Comparison of ENCODE assay signal across 8 cellular contexts in the genomic region with DNA sequence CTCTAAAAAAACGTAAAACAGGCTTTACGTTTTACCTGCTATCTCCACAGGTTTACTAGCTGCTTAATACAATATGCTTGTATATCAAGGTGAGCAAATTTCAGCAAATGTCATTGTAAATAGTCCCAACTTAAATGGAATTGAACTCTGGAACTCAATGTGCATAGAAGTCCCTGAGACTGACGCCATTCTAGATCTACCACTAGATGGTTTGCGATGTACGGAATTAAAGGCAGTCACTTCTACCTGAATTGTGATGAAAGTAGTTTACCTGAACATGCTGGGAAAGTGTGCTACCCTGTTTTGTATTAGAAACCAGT. TPM values are rescaled to one million over a fixed set of nuclear protein-coding genes. Genes with fewer than 3 reads are reported as not detected.
DNase-seq lines count a peak whose midpoint lies in the region; ATAC-seq and TF ChIP-seq lines count a peak whose summit lies in the region.

No MANE protein-coding gene starts in this region.

- H3K27ac Mint-ChIP-seq in activated CD8-positive, alpha-beta memory T cell treated with anti-CD3 and anti-CD28 coated beads, Interleukin-2, amount 10 ng/mL, durations not matched to agents 7 days and 5 days: no peak overlapping the region
- H3K27ac Mint-ChIP-seq in osteocyte (ENCODE audit: unreplicated experiment): peak overlapping the region; percentile 99

- H3K36me3 ChIP-seq in SK-N-MC (ENCODE audit: insufficient read depth, low read length) (0 out of 2 replicates have a peak, but pooled peaks cover under 1% of the 10 kb centered on the region), esophagus muscularis mucosa (no peaks in the 10 kb centered on the region)

- peaks cover 34% of the 10 kb centered on the region for H3K4me1 Mint-ChIP-seq in activated CD8-positive, alpha-beta memory T cell treated with anti-CD3 and anti-CD28 coated beads, Interleukin-2, amount 10 ng/mL, durations not matched to agents 7 days and 5 days
- peaks cover 29% of the 10 kb centered on the region for H3K4me1 Mint-ChIP-seq in osteocyte (ENCODE audit: unreplicated experiment)

- peaks cover 23 to 38% (median 36%) of the 10 kb centered on the region in 4 donors for H3K4me1 ChIP-seq in esophagus muscularis mucosa

- no peak for DNase-seq in activated CD8-positive, alpha-beta memory T cell treated with anti-CD3 and anti-CD28 coated beads, Interleukin-2, amount 10 ng/mL, durations not matched to agents 7 days and 5 days
- DNase-seq in activated CD8-positive, alpha-beta memory T cell treated with anti-CD3 and anti-CD28 coated beads, Interleukin-2, amount 50 U/mL, for 4 hours: no peak
- DNase-seq in SK-N-MC (ENCODE audit: low read depth, low spot score) (no peak), esophagus muscularis mucosa (ENCODE audit: extremely low spot score) (no peak), osteocyte (ENCODE audit: extremely low spot score, unreplicated experiment) (no peak), GM19238 (ENCODE audit: insufficient read length, low spot score) (no peak)

- H3K4me3 Mint-ChIP-seq in activated CD8-positive, alpha-beta memory T cell treated with anti-CD3 and anti-CD28 coated beads, Interleukin-2, amount 10 ng/mL, durations not matched to agents 7 days and 5 days: peak overlapping the region; percentile 94
- H3K4me3 Mint-ChIP-seq in osteocyte (ENCODE audit: unreplicated experiment): peak overlapping the region; percentile 98

- H3K4me3 ChIP-seq in SK-N-MC (peak overlapping the region; percentile 94), esophagus muscularis mucosa (peak overlapping the region; percentile 67 to 97 (median 84))

- no peaks in the 10 kb centered on the region for H3K27me3 ChIP-seq in esophagus muscularis mucosa

- ATAC-seq in activated CD8-positive, alpha-beta memory T cell treated with anti-CD3 and anti-CD28 coated beads, Interleukin-2, amount 10 ng/mL, durations not matched to agents 7 days and 5 days: no peak
- no peak for ATAC-seq in GM19035 (IDR thresholded peaks at IDR 0.05; ENCODE audit: unreplicated experiment)
- ATAC-seq in HG03280 (IDR thresholded peaks at IDR 0.05; ENCODE audit: unreplicated experiment): no peak

- H3K27ac ChIP-seq in SK-N-MC (no peak overlapping the region), esophagus muscularis mucosa (replicated peaks in 1 of 4) (peak overlapping the region; percentile 91 to 97 (median 95))

- WGBS in esophagus muscularis mucosa: 44% methylated on average over 5 of the region's 5 CpGs

- H3K36me3 Mint-ChIP-seq in activated CD8-positive, alpha-beta memory T cell treated with anti-CD3 and anti-CD28 coated beads, Interleukin-2, amount 10 ng/mL, durations not matched to agents 7 days and 5 days: peaks cover 5% of the 10 kb centered on the region
- H3K36me3 Mint-ChIP-seq in osteocyte (ENCODE audit: unreplicated experiment): peaks cover 4% of the 10 kb centered on the region

- H3K27me3 Mint-ChIP-seq in activated CD8-positive, alpha-beta memory T cell treated with anti-CD3 and anti-CD28 coated beads, Interleukin-2, amount 10 ng/mL, durations not matched to agents 7 days and 5 days: peaks cover 14% of the 10 kb centered on the region
- no peaks in the 10 kb centered on the region for H3K27me3 Mint-ChIP-seq in osteocyte (ENCODE audit: unreplicated experiment)

- peak overlapping the region; percentile 95 for H3K9ac ChIP-seq in SK-N-MC (ENCODE audit: insufficient read length)

- H3K9me3 ChIP-seq in SK-N-MC (ENCODE audit: low read depth, low read length): no peaks in the 10 kb centered on the region
- H3K9me3 ChIP-seq in esophagus muscularis mucosa: no peaks in the 10 kb centered on the region

- CTCF ChIA-PET in activated CD8-positive, alpha-beta memory T cell treated with anti-CD3 and anti-CD28 coated beads, Interleukin-2, amount 10 ng/mL, durations not matched to agents 7 days and 5 days (lab: Charles Lee): interaction anchor here (0.7 to 1.1 kb wide), 3 partner anchors 11 to 179 kb away, joined by 3 to 4 read pairs (median 3); no protein-coding TSS in a partner anchor

- TF ChIP-seq CTCF in esophagus muscularis mucosa (IDR thresholded peaks at IDR 0.05) (no peak), osteocyte (IDR thresholded peaks at IDR 0.05) (no peak)

- no peaks in the 10 kb centered on the region for H3K9me3 Mint-ChIP-seq in activated CD8-positive, alpha-beta memory T cell treated with anti-CD3 and anti-CD28 coated beads, Interleukin-2, amount 10 ng/mL, durations not matched to agents 7 days and 5 days (ENCODE audit: low read depth)
- H3K9me3 Mint-ChIP-seq in osteocyte (ENCODE audit: unreplicated experiment): no peaks in the 10 kb centered on the region

- no peak for TF ChIP-seq POLR2A in esophagus muscularis mucosa (IDR thresholded peaks at IDR 0.05; ENCODE audit: low read depth)

- intact Hi-C loops in esophagus muscularis mucosa (cut with DNase I): no loop called here

- TF ChIP-seq EP300 in esophagus muscularis mucosa (IDR thresholded peaks at IDR 0.05): no peak

RNA-seq across cellular contexts. Expression of a gene that starts 0.8 kb away (rescaled TPM):
- total RNA-seq in activated CD8-positive, alpha-beta memory T cell treated with anti-CD3 and anti-CD28 coated beads, Interleukin-2, amount 10 ng/mL, durations not matched to agents 7 days and 5 days: 10 to 100 TPM; 19.5 to 24.4 TPM
- total RNA-seq in esophagus muscularis mucosa (10 to 100 TPM; 37.9 to 51.8 (median 43.9) TPM), osteocyte (48.7 and 49.5 TPM in 2 replicates)
